ENCODE assay signal across 13 cellular contexts in the genomic region with DNA sequence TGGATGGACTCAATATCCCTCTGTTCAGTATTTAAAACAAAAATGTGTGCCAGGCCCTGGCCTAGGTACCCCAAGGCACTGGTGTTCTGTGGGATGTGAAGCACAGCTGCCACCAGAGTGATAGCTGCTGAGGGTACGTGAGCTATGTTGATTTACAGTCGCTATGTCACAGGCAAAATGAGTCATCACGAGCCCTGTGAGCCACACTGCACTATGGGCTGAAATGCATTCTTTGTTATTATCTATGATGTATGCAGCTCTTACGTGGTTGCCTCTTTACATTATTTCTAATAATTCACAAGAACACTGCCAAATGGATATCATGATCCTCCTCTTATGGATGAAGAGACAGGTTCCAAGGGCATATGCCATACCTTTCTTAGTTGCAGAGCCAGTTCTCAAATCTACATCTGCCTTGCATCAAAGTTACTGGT. TPM values are rescaled to one million over a fixed set of nuclear protein-coding genes. Genes with fewer than 3 reads are reported as not detected.
DNase-seq lines count a peak whose midpoint lies in the region; ATAC-seq lines count a peak whose summit lies in the region.
"Had no signal": no experiment of that assay in that cellular context is flagged by ENCODE, and none has a peak within 500 bp of the region (broad histone marks: within the 10 kb centered on the region; RNA-seq: fewer than 3 reads in every experiment).

No MANE protein-coding gene starts in this region.

- ATAC-seq in HG02973 (IDR thresholded peaks at IDR 0.05; ENCODE audit: unreplicated experiment), result no peak
- ATAC-seq in GM19324 (IDR thresholded peaks at IDR 0.05; ENCODE audit: low FRiP score, unreplicated experiment), result no peak
- ATAC-seq: T-cell had no signal

- no peak overlapping the region for H3K4me3 Mint-ChIP-seq in T-helper 2 cell treated with Interferon-gamma antibody and Interleukin-4, amounts not matched to agents 5 μg/mL and 100 μg/mL, for 36 hours
- H3K4me3 Mint-ChIP-seq: dendritic cell treated with granulocyte-macrophage colony-stimulating factor and Interleukin-4, amounts not matched to agents 40 ng/mL and 50 ng/mL, for 4 days; T-cell had no signal

- no peaks in the 10 kb centered on the region for H3K27me3 Mint-ChIP-seq in T-helper 2 cell treated with Interferon-gamma antibody and Interleukin-4, amounts not matched to agents 5 μg/mL and 100 μg/mL, for 36 hours (ENCODE audit: low read depth)
- H3K27me3 Mint-ChIP-seq: dendritic cell treated with granulocyte-macrophage colony-stimulating factor and Interleukin-4, amounts not matched to agents 40 ng/mL and 50 ng/mL, for 4 days; T-cell had no signal

- no peak overlapping the region for H3K27ac Mint-ChIP-seq in T-helper 2 cell treated with Interferon-gamma antibody and Interleukin-4, amounts not matched to agents 5 μg/mL and 100 μg/mL, for 36 hours
- H3K27ac Mint-ChIP-seq: dendritic cell treated with granulocyte-macrophage colony-stimulating factor and Interleukin-4, amounts not matched to agents 40 ng/mL and 50 ng/mL, for 4 days had no signal

- DNase-seq in A172 (ENCODE audit: low spot score) (peak; percentile 46), ELR (ENCODE audit: low read depth) (peak; percentile 74), dermis microvascular lymphatic vessel endothelial cell (ENCODE audit: low read depth in 2 of 2) (peak; percentile 34 to 74), NCI-H524 treated with DMSO at 0.1 percent for 48 hours (lab: John Stamatoyannopoulos, UW) (no peak)
- DNase-seq in T-helper 2 cell treated with Interferon-gamma antibody and Interleukin-4, amounts not matched to agents 5 μg/mL and 100 μg/mL, for 36 hours (ENCODE audit: low spot score), result peak; percentile 30
- DNase-seq in stimulated activated naive CD4-positive, alpha-beta T cell (lab: John Stamatoyannopoulos, UW), result no peak
- DNase-seq: NCI-H748 treated with DMSO at 0.1 percent for 48 hours, T-cell, thyroid gland had no signal

- peaks cover 37% of the 10 kb centered on the region for H3K36me3 Mint-ChIP-seq in T-helper 2 cell treated with Interferon-gamma antibody and Interleukin-4, amounts not matched to agents 5 μg/mL and 100 μg/mL, for 36 hours (ENCODE audit: low read depth)

- H3K9me3 Mint-ChIP-seq in T-helper 2 cell treated with Interferon-gamma antibody and Interleukin-4, amounts not matched to agents 5 μg/mL and 100 μg/mL, for 36 hours, result no peaks in the 10 kb centered on the region
- H3K9me3 Mint-ChIP-seq: dendritic cell treated with granulocyte-macrophage colony-stimulating factor and Interleukin-4, amounts not matched to agents 40 ng/mL and 50 ng/mL, for 4 days; T-cell had no signal

- peaks cover 34% of the 10 kb centered on the region for H3K4me1 Mint-ChIP-seq in T-helper 2 cell treated with Interferon-gamma antibody and Interleukin-4, amounts not matched to agents 5 μg/mL and 100 μg/mL, for 36 hours (ENCODE audit: low read depth)

RNA-seq across cellular contexts. Expression of a gene that starts 2.1 kb away (rescaled TPM):
- not detected in 2 replicates for total RNA-seq in A172 (2014; rRNA removed; shearing (Covaris generic))
- total RNA-seq in dermis microvascular lymphatic vessel endothelial cell, result not detected in 2 replicates
- total RNA-seq: lower leg skin, T-cell had no signal

RNA-seq across cellular contexts. Expression of a gene that starts 5.6 kb away (rescaled TPM):
- 106 and 123 TPM in 2 replicates for total RNA-seq in A172 (2014; rRNA removed; shearing (Covaris generic))
- total RNA-seq in dermis microvascular lymphatic vessel endothelial cell, result 25.0 and 25.4 TPM in 2 replicates

RNA-seq across cellular contexts. Expression of a gene that starts 45.1 kb away (rescaled TPM):
- 47.6 and 63.2 TPM in 2 replicates for total RNA-seq in A172 (2014; rRNA removed; shearing (Covaris generic))
- 56.5 and 57.1 TPM in 2 replicates for total RNA-seq in dermis microvascular lymphatic vessel endothelial cell

RNA-seq across cellular contexts. Expression of a gene that starts 57.2 kb away (rescaled TPM):
- total RNA-seq in A172 (2014; rRNA removed; shearing (Covaris generic)), result 5.8 and 7.9 TPM in 2 replicates
- 8.6 and 9.9 TPM in 2 replicates for total RNA-seq in dermis microvascular lymphatic vessel endothelial cell

Comparison
In these comparisons a context has a peak if more than half of its experiments do, and no peak if none do; other contexts are left out.
1. DNase-seq: peak in A172 (single experiment), ELR (single experiment), T-helper 2 cell treated with Interferon-gamma antibody and Interleukin-4, amounts not matched to agents 5 μg/mL and 100 μg/mL, for 36 hours (single experiment) and dermis microvascular lymphatic vessel endothelial cell (2 of 2); none in NCI-H524 treated with DMSO at 0.1 percent for 48 hours (single experiment) and stimulated activated naive CD4-positive, alpha-beta T cell (0 of 6).